In the genomic region with DNA sequence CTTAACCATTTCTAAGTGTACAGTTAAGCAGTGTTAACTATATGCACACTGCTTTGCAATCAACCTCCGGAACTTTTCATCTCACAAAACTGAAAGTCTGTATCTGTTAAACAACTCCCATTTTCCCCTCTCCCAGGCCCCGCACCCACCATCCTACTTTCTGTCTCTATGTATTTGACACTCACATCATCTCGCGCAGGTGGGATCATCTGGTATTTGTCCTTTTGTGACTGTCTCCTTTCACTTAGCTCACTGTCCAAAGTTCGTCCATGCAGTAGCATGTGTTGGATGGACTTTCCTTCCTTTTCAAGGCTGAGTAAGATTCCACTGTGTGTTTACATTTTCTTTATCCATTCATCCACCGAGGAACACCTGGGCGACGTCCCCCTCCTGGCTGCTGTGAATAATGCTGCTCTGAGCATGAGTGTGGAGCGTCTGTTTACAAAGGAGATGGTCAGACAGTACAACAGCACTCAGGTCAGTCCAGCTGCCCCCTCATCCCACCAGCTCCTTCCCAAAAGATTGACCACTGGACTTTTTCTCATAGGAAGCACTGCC, we compare ENCODE assay signal across 1 cellular context.
TF ChIP-seq lines count a peak whose summit lies in the region.

No MANE protein-coding gene starts in this region.

TF ChIP-seq in HepG2, 621 proteins besides CTCF, POLR2A, EP300 and RAD21 (continued from another document and continues in another):
- TF ChIP-seq, protein P1, sequence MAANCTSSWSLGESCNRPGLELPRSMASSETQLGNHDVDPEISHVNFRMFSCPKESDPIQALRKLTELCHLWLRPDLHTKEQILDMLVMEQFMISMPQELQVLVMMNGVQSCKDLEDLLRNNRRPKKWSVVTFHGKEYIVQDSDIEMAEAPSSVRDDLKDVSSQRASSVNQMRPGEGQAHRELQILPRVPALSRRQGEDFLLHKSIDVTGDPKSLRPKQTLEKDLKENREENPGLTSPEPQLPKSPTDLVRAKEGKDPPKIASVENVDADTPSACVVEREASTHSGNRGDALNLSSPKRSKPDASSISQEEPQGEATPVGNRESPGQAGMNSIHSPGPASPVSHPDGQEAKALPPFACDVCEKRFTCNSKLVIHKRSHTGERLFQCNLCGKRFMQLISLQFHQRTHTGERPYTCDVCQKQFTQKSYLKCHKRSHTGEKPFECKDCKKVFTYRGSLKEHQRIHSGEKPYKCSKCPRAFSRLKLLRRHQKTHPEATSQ (CRISPR knock-in tag; IDR thresholded peaks at IDR 0.05; ENCODE audit: borderline replicate concordance), result peak; percentile 87; the same call in 1 of the 2 replicates
- TF ChIP-seq HNRNPLL (IDR thresholded peaks at IDR 0.05; ENCODE audit: low read depth, low read length, poor library complexity, severe bottlenecking) (no peak), ZSCAN9 (CRISPR knock-in tag; IDR thresholded peaks at IDR 0.05; ENCODE audit: borderline replicate concordance) (peak; percentile 15; the same call in 1 of the 2 replicates), FOXA3 (CRISPR knock-in tag; IDR thresholded peaks at IDR 0.05) (peak; percentile 93), NCOR1 (IDR thresholded peaks at IDR 0.05; ENCODE audit: borderline replicate concordance, low read length) (peak; percentile 84; the same call in 1 of the 2 replicates), GTF2F1 (IDR thresholded peaks at IDR 0.05; ENCODE audit: low read length) (no peak), CBFB (CRISPR knock-in tag; IDR thresholded peaks at IDR 0.05) (peak; percentile 33; the same call in 1 of the 2 replicates), ZBTB8A (CRISPR knock-in tag; IDR thresholded peaks at IDR 0.05; ENCODE audit: borderline replicate concordance, low read depth) (no peak), XBP1 (CRISPR knock-in tag; IDR thresholded peaks at IDR 0.05) (no peak), MTF1 (CRISPR knock-in tag; IDR thresholded peaks at IDR 0.05) (no peak), ZNF10 (CRISPR knock-in tag; IDR thresholded peaks at IDR 0.05; ENCODE audit: borderline replicate concordance, low read depth) (no peak), HMG20A (CRISPR knock-in tag; IDR thresholded peaks at IDR 0.05; ENCODE audit: borderline replicate concordance) (peak; percentile 73; the same call in 1 of the 2 replicates), GLI4 (CRISPR knock-in tag; IDR thresholded peaks at IDR 0.05; ENCODE audit: borderline replicate concordance) (no peak)
- TF ChIP-seq, protein P2, sequence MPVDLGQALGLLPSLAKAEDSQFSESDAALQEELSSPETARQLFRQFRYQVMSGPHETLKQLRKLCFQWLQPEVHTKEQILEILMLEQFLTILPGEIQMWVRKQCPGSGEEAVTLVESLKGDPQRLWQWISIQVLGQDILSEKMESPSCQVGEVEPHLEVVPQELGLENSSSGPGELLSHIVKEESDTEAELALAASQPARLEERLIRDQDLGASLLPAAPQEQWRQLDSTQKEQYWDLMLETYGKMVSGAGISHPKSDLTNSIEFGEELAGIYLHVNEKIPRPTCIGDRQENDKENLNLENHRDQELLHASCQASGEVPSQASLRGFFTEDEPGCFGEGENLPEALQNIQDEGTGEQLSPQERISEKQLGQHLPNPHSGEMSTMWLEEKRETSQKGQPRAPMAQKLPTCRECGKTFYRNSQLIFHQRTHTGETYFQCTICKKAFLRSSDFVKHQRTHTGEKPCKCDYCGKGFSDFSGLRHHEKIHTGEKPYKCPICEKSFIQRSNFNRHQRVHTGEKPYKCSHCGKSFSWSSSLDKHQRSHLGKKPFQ (CRISPR knock-in tag; IDR thresholded peaks at IDR 0.05; ENCODE audit: insufficient replicate concordance), result peak; percentile 77
- TF ChIP-seq, protein P3, sequence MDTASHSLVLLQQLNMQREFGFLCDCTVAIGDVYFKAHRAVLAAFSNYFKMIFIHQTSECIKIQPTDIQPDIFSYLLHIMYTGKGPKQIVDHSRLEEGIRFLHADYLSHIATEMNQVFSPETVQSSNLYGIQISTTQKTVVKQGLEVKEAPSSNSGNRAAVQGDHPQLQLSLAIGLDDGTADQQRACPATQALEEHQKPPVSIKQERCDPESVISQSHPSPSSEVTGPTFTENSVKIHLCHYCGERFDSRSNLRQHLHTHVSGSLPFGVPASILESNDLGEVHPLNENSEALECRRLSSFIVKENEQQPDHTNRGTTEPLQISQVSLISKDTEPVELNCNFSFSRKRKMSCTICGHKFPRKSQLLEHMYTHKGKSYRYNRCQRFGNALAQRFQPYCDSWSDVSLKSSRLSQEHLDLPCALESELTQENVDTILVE (CRISPR knock-in tag; IDR thresholded peaks at IDR 0.05), result no peak; the same call in 1 of the 2 replicates
- TF ChIP-seq, protein P4, sequence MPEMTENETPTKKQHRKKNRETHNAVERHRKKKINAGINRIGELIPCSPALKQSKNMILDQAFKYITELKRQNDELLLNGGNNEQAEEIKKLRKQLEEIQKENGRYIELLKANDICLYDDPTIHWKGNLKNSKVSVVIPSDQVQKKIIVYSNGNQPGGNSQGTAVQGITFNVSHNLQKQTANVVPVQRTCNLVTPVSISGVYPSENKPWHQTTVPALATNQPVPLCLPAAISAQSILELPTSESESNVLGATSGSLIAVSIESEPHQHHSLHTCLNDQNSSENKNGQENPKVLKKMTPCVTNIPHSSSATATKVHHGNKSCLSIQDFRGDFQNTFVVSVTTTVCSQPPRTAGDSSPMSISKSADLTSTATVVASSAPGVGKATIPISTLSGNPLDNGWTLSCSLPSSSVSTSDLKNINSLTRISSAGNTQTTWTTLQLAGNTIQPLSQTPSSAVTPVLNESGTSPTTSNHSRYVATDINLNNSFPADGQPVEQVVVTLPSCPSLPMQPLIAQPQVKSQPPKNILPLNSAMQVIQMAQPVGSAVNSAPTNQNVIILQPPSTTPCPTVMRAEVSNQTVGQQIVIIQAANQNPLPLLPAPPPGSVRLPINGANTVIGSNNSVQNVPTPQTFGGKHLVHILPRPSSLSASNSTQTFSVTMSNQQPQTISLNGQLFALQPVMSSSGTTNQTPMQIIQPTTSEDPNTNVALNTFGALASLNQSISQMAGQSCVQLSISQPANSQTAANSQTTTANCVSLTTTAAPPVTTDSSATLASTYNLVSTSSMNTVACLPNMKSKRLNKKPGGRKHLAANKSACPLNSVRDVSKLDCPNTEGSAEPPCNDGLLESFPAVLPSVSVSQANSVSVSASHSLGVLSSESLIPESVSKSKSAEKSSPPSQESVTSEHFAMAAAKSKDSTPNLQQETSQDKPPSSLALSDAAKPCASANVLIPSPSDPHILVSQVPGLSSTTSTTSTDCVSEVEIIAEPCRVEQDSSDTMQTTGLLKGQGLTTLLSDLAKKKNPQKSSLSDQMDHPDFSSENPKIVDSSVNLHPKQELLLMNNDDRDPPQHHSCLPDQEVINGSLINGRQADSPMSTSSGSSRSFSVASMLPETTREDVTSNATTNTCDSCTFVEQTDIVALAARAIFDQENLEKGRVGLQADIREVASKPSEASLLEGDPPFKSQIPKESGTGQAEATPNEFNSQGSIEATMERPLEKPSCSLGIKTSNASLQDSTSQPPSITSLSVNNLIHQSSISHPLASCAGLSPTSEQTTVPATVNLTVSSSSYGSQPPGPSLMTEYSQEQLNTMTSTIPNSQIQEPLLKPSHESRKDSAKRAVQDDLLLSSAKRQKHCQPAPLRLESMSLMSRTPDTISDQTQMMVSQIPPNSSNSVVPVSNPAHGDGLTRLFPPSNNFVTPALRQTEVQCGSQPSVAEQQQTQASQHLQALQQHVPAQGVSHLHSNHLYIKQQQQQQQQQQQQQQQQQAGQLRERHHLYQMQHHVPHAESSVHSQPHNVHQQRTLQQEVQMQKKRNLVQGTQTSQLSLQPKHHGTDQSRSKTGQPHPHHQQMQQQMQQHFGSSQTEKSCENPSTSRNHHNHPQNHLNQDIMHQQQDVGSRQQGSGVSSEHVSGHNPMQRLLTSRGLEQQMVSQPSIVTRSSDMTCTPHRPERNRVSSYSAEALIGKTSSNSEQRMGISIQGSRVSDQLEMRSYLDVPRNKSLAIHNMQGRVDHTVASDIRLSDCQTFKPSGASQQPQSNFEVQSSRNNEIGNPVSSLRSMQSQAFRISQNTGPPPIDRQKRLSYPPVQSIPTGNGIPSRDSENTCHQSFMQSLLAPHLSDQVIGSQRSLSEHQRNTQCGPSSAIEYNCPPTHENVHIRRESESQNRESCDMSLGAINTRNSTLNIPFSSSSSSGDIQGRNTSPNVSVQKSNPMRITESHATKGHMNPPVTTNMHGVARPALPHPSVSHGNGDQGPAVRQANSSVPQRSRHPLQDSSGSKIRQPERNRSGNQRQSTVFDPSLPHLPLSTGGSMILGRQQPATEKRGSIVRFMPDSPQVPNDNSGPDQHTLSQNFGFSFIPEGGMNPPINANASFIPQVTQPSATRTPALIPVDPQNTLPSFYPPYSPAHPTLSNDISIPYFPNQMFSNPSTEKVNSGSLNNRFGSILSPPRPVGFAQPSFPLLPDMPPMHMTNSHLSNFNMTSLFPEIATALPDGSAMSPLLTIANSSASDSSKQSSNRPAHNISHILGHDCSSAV (CRISPR knock-in tag; IDR thresholded peaks at IDR 0.05; ENCODE audit: borderline replicate concordance), result no peak
- TF ChIP-seq, protein P5, sequence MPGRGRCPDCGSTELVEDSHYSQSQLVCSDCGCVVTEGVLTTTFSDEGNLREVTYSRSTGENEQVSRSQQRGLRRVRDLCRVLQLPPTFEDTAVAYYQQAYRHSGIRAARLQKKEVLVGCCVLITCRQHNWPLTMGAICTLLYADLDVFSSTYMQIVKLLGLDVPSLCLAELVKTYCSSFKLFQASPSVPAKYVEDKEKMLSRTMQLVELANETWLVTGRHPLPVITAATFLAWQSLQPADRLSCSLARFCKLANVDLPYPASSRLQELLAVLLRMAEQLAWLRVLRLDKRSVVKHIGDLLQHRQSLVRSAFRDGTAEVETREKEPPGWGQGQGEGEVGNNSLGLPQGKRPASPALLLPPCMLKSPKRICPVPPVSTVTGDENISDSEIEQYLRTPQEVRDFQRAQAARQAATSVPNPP (CRISPR knock-in tag; IDR thresholded peaks at IDR 0.05), result 0 out of 2 replicates have a peak, but pooled peaks have one; percentile 51
- TF ChIP-seq, protein P6, sequence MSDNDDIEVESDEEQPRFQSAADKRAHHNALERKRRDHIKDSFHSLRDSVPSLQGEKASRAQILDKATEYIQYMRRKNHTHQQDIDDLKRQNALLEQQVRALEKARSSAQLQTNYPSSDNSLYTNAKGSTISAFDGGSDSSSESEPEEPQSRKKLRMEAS (IDR thresholded peaks at IDR 0.05), result peak; percentile 89
- TF ChIP-seq, protein P7, sequence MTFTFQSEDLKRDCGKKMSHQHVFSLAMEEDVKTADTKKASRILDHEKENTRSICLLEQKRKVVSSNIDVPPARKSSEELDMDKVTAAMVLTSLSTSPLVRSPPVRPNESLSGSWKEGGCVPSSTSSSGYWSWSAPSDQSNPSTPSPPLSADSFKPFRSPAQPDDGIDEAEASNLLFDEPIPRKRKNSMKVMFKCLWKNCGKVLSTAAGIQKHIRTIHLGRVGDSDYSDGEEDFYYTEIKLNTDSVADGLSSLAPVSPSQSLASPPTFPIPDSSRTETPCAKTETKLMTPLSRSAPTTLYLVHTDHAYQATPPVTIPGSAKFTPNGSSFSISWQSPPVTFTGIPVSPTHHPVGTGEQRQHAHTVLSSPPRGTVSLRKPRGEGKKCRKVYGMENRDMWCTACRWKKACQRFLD (CRISPR knock-in tag; IDR thresholded peaks at IDR 0.05; ENCODE audit: borderline replicate concordance), result no peak
- TF ChIP-seq, protein P8, sequence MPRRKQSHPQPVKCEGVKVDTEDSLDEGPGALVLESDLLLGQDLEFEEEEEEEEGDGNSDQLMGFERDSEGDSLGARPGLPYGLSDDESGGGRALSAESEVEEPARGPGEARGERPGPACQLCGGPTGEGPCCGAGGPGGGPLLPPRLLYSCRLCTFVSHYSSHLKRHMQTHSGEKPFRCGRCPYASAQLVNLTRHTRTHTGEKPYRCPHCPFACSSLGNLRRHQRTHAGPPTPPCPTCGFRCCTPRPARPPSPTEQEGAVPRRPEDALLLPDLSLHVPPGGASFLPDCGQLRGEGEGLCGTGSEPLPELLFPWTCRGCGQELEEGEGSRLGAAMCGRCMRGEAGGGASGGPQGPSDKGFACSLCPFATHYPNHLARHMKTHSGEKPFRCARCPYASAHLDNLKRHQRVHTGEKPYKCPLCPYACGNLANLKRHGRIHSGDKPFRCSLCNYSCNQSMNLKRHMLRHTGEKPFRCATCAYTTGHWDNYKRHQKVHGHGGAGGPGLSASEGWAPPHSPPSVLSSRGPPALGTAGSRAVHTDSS (CRISPR knock-in tag; conservative IDR thresholded peaks at IDR 0.05), result no peak
- TF ChIP-seq, protein P9, sequence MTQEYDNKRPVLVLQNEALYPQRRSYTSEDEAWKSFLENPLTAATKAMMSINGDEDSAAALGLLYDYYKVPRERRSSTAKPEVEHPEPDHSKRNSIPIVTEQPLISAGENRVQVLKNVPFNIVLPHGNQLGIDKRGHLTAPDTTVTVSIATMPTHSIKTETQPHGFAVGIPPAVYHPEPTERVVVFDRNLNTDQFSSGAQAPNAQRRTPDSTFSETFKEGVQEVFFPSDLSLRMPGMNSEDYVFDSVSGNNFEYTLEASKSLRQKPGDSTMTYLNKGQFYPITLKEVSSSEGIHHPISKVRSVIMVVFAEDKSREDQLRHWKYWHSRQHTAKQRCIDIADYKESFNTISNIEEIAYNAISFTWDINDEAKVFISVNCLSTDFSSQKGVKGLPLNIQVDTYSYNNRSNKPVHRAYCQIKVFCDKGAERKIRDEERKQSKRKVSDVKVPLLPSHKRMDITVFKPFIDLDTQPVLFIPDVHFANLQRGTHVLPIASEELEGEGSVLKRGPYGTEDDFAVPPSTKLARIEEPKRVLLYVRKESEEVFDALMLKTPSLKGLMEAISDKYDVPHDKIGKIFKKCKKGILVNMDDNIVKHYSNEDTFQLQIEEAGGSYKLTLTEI (CRISPR knock-in tag; conservative IDR thresholded peaks at IDR 0.05), result no peak
